ENCODE assay signal across 1 cellular context in the genomic region with DNA sequence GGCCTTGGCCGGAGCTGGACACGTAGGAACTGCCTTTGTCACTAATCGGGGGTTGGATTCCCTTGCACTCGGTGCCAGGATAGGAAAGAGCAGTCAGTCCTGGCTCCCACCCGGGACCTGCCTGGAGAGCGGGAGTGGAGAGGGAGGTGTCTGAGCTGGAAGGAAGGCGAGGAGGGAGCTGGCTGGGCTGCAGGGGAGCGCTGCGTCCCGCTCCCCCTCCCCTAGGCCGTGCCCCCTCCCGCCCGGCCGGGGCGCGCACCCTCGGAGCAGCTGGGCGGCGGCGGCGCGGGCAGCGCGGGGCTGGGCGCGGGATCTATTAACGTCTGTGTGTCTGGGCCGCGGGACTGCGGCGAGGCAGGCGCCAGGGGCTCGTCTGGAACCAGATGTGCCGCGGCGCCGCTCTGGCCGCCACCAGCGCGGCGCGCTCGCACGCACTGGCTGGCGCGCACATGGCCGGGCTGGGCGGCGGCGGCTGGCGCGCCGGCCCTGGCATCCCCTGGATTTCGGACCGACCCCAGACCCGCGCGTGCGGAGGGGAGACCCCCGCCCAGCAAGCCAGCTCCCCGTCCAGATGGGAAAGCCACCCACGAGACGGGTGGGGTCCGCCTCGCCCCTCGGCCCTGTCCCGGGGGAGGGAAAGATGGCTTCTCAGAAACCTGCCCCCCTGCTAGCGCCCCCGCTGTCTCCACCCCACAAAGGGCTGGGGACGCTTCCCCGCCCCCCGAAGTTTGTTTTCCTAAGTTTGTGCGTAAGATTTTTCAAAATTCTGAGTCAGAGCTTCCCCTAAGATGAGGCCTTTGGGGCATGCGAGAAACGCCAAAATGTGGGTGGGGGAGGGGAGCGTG.
A peak's percentile ranks its signal among the peaks of the same experiment; 100 is the strongest.
TF ChIP-seq lines count a peak whose summit lies in the region.

No MANE protein-coding gene starts in this region.

TF ChIP-seq in H1, 55 proteins besides CTCF, POLR2A, EP300 and RAD21:
- TF ChIP-seq CHD2 (IDR thresholded peaks at IDR 0.05; ENCODE audit: low read length) (no peak), POU5F1 (IDR thresholded peaks at IDR 0.05; ENCODE audit: low read depth, low read length) (no peak), TEAD4 (IDR thresholded peaks at IDR 0.05; ENCODE audit: low read depth, low read length) (no peak), SRF (IDR thresholded peaks at IDR 0.05; ENCODE audit: low read depth, low read length) (no peak), ASH2L (IDR thresholded peaks at IDR 0.05; ENCODE audit: low read length) (peak; percentile 62), CREB1 (IDR thresholded peaks at IDR 0.05) (no peak), TBP (IDR thresholded peaks at IDR 0.05; ENCODE audit: low read depth, low read length) (no peak), NANOG (IDR thresholded peaks at IDR 0.05; ENCODE audit: insufficient read depth, low read depth, low read length, poor library complexity, severe bottlenecking) (no peak), YY1 (IDR thresholded peaks at IDR 0.05; ENCODE audit: low read depth, low read length) (no peak), GABPA (IDR thresholded peaks at IDR 0.05; ENCODE audit: borderline replicate concordance, insufficient read depth, low read length) (no peak), BACH1 (IDR thresholded peaks at IDR 0.05; ENCODE audit: low read length) (no peak), SP1 (IDR thresholded peaks at IDR 0.05; ENCODE audit: low read depth, low read length) (no peak), POLR2AphosphoS5 (IDR thresholded peaks at IDR 0.05; ENCODE audit: low read depth, low read length) (no peak), BCL11A (IDR thresholded peaks at IDR 0.05; ENCODE audit: low read depth in 2 of 2, low read length in 2 of 2) (no peak), RFX5 (IDR thresholded peaks at IDR 0.05; ENCODE audit: borderline replicate concordance, low read depth, low read length) (no peak), RNF2 (IDR thresholded peaks at IDR 0.05; ENCODE audit: borderline replicate concordance, low read depth, low read length, missing control alignments, poor library complexity, severe bottlenecking) (no peak), USF2 (IDR thresholded peaks at IDR 0.05; ENCODE audit: low read length) (no peak), NRF1 (IDR thresholded peaks at IDR 0.05; ENCODE audit: low read depth, low read length) (no peak), SIN3A (conservative IDR thresholded peaks at IDR 0.05 in 1 of 2, IDR thresholded peaks at IDR 0.05 in 1 of 2; ENCODE audit: low read depth in 1 of 2, low read length in 2 of 2) (no peak; a peak in 1 of 4 replicates), CBX8 (IDR thresholded peaks at IDR 0.05; ENCODE audit: borderline replicate concordance, low read depth, low read length) (no peak), ZNF274 (IDR thresholded peaks at IDR 0.05; ENCODE audit: borderline replicate concordance, extremely low read depth, low read length) (no peak), EGR1 (IDR thresholded peaks at IDR 0.05; ENCODE audit: borderline replicate concordance, low read depth, low read length) (no peak), SAP30 (IDR thresholded peaks at IDR 0.05; ENCODE audit: insufficient read depth, insufficient replicate concordance, low read length) (no peak), KDM5A (IDR thresholded peaks at IDR 0.05; ENCODE audit: low read length) (no peak), HDAC2 (IDR thresholded peaks at IDR 0.05; ENCODE audit: borderline replicate concordance in 1 of 2, low read depth in 2 of 2, low read length in 2 of 2) (no peak), RXRA (IDR thresholded peaks at IDR 0.05; ENCODE audit: insufficient read depth, low read depth, low read length) (no peak), FOSL1 (IDR thresholded peaks at IDR 0.05; ENCODE audit: insufficient read depth, low read depth, low read length) (no peak), BRCA1 (IDR thresholded peaks at IDR 0.05; ENCODE audit: low read depth, low read length) (no peak), CEBPB (IDR thresholded peaks at IDR 0.05; ENCODE audit: low read depth, low read length) (no peak), SIX5 (IDR thresholded peaks at IDR 0.05; ENCODE audit: low read depth, low read length) (no peak), PHF8 (conservative IDR thresholded peaks at IDR 0.05; ENCODE audit: low read depth, low read length) (peak; percentile 42; the same call in 1 of the 2 replicates), RBBP5 (IDR thresholded peaks at IDR 0.05; ENCODE audit: borderline replicate concordance, low read depth, low read length) (no peak; the same call in 1 of the 2 replicates), CHD1 (IDR thresholded peaks at IDR 0.05; ENCODE audit: low read depth, low read length) (no peak), SP4 (IDR thresholded peaks at IDR 0.05; ENCODE audit: low read length) (no peak), GTF2F1 (IDR thresholded peaks at IDR 0.05; ENCODE audit: borderline replicate concordance, low read depth, low read length) (no peak), SIRT6 (IDR thresholded peaks at IDR 0.05; ENCODE audit: low read length) (no peak), ATF3 (IDR thresholded peaks at IDR 0.05; ENCODE audit: insufficient read depth, low read depth, low read length) (no peak), E2F6 (IDR thresholded peaks at IDR 0.05) (peak; percentile 61), EZH2 (IDR thresholded peaks at IDR 0.05; ENCODE audit: low read depth, low read length, severe bottlenecking) (peak; percentile 16), TAF1 (IDR thresholded peaks at IDR 0.05; ENCODE audit: low read depth, low read length) (peak; percentile 52; the same call in 1 of the 2 replicates), MAFK (IDR thresholded peaks at IDR 0.05; ENCODE audit: low read depth, low read length) (no peak), TAF7 (optimal IDR thresholded peaks at IDR 0.05; ENCODE audit: borderline replicate concordance, low read depth, low read length) (no peak), HDAC6 (IDR thresholded peaks at IDR 0.05; ENCODE audit: low read depth, low read length) (no peak), JUND (IDR thresholded peaks at IDR 0.05; ENCODE audit: low read length) (no peak), ATF2 (IDR thresholded peaks at IDR 0.05; ENCODE audit: low read length) (no peak), SUZ12 (IDR thresholded peaks at IDR 0.05; ENCODE audit: low read length) (0 out of 2 replicates have a peak, but pooled peaks have one; percentile 49), CTBP2 (IDR thresholded peaks at IDR 0.05; ENCODE audit: borderline replicate concordance, insufficient read depth, insufficient read length, low read length) (no peak), KDM1A (IDR thresholded peaks at IDR 0.05; ENCODE audit: borderline replicate concordance, low read length) (no peak), CBX5 (IDR thresholded peaks at IDR 0.05; ENCODE audit: low read depth, low read length) (no peak), TCF12 (IDR thresholded peaks at IDR 0.05; ENCODE audit: low read depth, low read length) (no peak), SP2 (IDR thresholded peaks at IDR 0.05; ENCODE audit: low read length) (no peak), JUN (IDR thresholded peaks at IDR 0.05; ENCODE audit: low read depth, low read length) (no peak), KDM4A (IDR thresholded peaks at IDR 0.05; ENCODE audit: low read depth, low read length, severe bottlenecking) (peak; percentile 84)
- TF ChIP-seq, protein P1, sequence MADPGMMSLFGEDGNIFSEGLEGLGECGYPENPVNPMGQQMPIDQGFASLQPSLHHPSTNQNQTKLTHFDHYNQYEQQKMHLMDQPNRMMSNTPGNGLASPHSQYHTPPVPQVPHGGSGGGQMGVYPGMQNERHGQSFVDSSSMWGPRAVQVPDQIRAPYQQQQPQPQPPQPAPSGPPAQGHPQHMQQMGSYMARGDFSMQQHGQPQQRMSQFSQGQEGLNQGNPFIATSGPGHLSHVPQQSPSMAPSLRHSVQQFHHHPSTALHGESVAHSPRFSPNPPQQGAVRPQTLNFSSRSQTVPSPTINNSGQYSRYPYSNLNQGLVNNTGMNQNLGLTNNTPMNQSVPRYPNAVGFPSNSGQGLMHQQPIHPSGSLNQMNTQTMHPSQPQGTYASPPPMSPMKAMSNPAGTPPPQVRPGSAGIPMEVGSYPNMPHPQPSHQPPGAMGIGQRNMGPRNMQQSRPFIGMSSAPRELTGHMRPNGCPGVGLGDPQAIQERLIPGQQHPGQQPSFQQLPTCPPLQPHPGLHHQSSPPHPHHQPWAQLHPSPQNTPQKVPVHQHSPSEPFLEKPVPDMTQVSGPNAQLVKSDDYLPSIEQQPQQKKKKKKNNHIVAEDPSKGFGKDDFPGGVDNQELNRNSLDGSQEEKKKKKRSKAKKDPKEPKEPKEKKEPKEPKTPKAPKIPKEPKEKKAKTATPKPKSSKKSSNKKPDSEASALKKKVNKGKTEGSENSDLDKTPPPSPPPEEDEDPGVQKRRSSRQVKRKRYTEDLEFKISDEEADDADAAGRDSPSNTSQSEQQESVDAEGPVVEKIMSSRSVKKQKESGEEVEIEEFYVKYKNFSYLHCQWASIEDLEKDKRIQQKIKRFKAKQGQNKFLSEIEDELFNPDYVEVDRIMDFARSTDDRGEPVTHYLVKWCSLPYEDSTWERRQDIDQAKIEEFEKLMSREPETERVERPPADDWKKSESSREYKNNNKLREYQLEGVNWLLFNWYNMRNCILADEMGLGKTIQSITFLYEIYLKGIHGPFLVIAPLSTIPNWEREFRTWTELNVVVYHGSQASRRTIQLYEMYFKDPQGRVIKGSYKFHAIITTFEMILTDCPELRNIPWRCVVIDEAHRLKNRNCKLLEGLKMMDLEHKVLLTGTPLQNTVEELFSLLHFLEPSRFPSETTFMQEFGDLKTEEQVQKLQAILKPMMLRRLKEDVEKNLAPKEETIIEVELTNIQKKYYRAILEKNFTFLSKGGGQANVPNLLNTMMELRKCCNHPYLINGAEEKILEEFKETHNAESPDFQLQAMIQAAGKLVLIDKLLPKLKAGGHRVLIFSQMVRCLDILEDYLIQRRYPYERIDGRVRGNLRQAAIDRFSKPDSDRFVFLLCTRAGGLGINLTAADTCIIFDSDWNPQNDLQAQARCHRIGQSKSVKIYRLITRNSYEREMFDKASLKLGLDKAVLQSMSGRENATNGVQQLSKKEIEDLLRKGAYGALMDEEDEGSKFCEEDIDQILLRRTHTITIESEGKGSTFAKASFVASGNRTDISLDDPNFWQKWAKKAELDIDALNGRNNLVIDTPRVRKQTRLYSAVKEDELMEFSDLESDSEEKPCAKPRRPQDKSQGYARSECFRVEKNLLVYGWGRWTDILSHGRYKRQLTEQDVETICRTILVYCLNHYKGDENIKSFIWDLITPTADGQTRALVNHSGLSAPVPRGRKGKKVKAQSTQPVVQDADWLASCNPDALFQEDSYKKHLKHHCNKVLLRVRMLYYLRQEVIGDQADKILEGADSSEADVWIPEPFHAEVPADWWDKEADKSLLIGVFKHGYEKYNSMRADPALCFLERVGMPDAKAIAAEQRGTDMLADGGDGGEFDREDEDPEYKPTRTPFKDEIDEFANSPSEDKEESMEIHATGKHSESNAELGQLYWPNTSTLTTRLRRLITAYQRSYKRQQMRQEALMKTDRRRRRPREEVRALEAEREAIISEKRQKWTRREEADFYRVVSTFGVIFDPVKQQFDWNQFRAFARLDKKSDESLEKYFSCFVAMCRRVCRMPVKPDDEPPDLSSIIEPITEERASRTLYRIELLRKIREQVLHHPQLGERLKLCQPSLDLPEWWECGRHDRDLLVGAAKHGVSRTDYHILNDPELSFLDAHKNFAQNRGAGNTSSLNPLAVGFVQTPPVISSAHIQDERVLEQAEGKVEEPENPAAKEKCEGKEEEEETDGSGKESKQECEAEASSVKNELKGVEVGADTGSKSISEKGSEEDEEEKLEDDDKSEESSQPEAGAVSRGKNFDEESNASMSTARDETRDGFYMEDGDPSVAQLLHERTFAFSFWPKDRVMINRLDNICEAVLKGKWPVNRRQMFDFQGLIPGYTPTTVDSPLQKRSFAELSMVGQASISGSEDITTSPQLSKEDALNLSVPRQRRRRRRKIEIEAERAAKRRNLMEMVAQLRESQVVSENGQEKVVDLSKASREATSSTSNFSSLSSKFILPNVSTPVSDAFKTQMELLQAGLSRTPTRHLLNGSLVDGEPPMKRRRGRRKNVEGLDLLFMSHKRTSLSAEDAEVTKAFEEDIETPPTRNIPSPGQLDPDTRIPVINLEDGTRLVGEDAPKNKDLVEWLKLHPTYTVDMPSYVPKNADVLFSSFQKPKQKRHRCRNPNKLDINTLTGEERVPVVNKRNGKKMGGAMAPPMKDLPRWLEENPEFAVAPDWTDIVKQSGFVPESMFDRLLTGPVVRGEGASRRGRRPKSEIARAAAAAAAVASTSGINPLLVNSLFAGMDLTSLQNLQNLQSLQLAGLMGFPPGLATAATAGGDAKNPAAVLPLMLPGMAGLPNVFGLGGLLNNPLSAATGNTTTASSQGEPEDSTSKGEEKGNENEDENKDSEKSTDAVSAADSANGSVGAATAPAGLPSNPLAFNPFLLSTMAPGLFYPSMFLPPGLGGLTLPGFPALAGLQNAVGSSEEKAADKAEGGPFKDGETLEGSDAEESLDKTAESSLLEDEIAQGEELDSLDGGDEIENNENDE (IDR thresholded peaks at IDR 0.05; ENCODE audit: insufficient replicate concordance, low read length), result no peak
- TF ChIP-seq, protein P2, sequence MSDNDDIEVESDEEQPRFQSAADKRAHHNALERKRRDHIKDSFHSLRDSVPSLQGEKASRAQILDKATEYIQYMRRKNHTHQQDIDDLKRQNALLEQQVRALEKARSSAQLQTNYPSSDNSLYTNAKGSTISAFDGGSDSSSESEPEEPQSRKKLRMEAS (IDR thresholded peaks at IDR 0.05), result peak; percentile 82
